In the genomic region with DNA sequence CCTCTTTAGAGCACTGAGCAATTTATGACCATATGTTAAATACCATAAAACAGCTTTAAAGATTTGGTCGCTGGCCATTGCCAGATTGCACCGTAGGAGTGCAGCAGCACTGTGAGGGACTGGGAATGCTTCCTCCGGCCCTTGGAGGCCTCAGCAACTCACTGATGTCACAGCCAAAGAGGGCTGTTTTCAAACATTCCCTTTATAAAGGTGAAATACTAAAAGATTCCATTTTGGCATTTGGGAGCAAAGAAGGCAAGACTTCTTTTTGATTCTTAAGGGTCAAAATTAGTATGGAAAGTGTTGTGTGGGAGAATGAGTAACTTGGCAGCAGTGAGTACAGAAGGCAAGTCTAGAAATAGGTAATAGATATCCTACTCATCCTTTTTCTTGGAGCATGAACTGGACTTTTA, we compare ENCODE assay signal across 9 cellular contexts.
DNase-seq lines count a peak whose midpoint lies in the region; ATAC-seq, FAIRE-seq and TF ChIP-seq lines count a peak whose summit lies in the region.
"Had no signal": no experiment of that assay in that cellular context is flagged by ENCODE, and none has a peak within 500 bp of the region (broad histone marks: within the 10 kb centered on the region; RNA-seq: fewer than 3 reads in every experiment).

No MANE protein-coding gene starts in this region.

- no TSS peak for BruUV-seq in HepG2 (replicated peaks; lab: Mats Ljungman, UMichigan)

- H3K4me3 ChIP-seq in astrocyte (ENCODE audit: insufficient read depth, low read depth, low read length) (no peak overlapping the region), HepG2 (replicated peaks in 1 of 3; ENCODE audit: insufficient read depth in 1 of 3, low read depth in 2 of 3, low read length in 3 of 3) (no peak overlapping the region)

- peak overlapping the region; percentile 61 for H3K4me2 ChIP-seq in astrocyte (ENCODE audit: low read length)
- H3K4me2 ChIP-seq in HepG2 (ENCODE audit: low read depth, low read length), result no peak overlapping the region

- TF ChIP-seq CTCF in astrocyte (IDR thresholded peaks at IDR 0.05; ENCODE audit: insufficient read depth, low read depth, low read length) (no peak), HepG2 (CRISPR knock-in tag; IDR thresholded peaks at IDR 0.05) (no peak)

- in situ Hi-C loops in HepG2 (cut with HindIII; ENCODE audit: extremely low pct_ligation_motif_present, low pct_unique_long_range_greater_than_20kb), result no loop called here

- H2AFZ ChIP-seq in astrocyte (ENCODE audit: low read depth, low read length), result no peak overlapping the region
- no peak overlapping the region for H2AFZ ChIP-seq in HepG2 (ENCODE audit: low read length)

- no peaks in the 10 kb centered on the region for H4K20me1 ChIP-seq in astrocyte (ENCODE audit: insufficient read depth, low read length)
- H4K20me1 ChIP-seq in HepG2 (ENCODE audit: insufficient read depth, low read length), result no peaks in the 10 kb centered on the region

- peak; percentile 44 to 45 for ATAC-seq in activated T-cell treated with anti-CD3 and anti-CD28 coated beads, Interleukin-2, amount 50 U/mL, for 72 hours (replicated peaks in 1 of 2)
- ATAC-seq in HepG2, result peak; percentile 65; the same call in 2 of the 3 replicates
- ATAC-seq in GM18870 (IDR thresholded peaks at IDR 0.05; ENCODE audit: unreplicated experiment), result no peak
- ATAC-seq in esophagus mucosa, result no peak
- no peak for ATAC-seq in HG02763 (IDR thresholded peaks at IDR 0.05; ENCODE audit: unreplicated experiment)

- H3K27me3 ChIP-seq in astrocyte (ENCODE audit: insufficient read depth, low read length) (no peaks in the 10 kb centered on the region), HepG2 (ENCODE audit: control insufficient read depth in 1 of 2, insufficient read depth in 2 of 2, low read length in 2 of 2) (no peaks in the 10 kb centered on the region)

- peak overlapping the region; percentile 21 to 39 for H3K4me3 Mint-ChIP-seq in activated T-cell treated with anti-CD3 and anti-CD28 coated beads, Interleukin-2, amount 50 U/mL, for 72 hours
- no peak overlapping the region for H3K4me3 Mint-ChIP-seq in astrocyte (ENCODE audit: unreplicated experiment)

- CTCF ChIA-PET in HepG2 (lab: Yijun Ruan, JAX; ENCODE audit: low intra/inter-chr PET ratio, low total read pairs), result interaction anchor here (1.2 kb wide), 1 partner anchor 442 kb away, joined by 3 read pairs; no protein-coding TSS in a partner anchor

- H3K27me3 Mint-ChIP-seq in activated T-cell treated with anti-CD3 and anti-CD28 coated beads, Interleukin-2, amount 50 U/mL, for 72 hours (ENCODE audit: low read depth), result no peaks in the 10 kb centered on the region
- H3K27me3 Mint-ChIP-seq in astrocyte (ENCODE audit: low read depth, unreplicated experiment), result no peaks in the 10 kb centered on the region

- no peak for TF ChIP-seq RAD21 in HepG2 (CRISPR knock-in tag; IDR thresholded peaks at IDR 0.05)

- 60% methylated on average over 3 of the region's 3 CpGs for WGBS in HepG2 (ENCODE audit: low lambda C conversion rate)

- H3K9ac ChIP-seq in astrocyte (ENCODE audit: low read length) (peak overlapping the region; percentile 56), HepG2 (ENCODE audit: insufficient read depth, low read depth, low read length) (no peak overlapping the region)

- POLR2A ChIA-PET in HepG2 (lab: Yijun Ruan, JAX), result no interaction called here

- H3K36me3 ChIP-seq in astrocyte (ENCODE audit: insufficient read depth, low read length), result no peaks in the 10 kb centered on the region
- H3K36me3 ChIP-seq in HepG2 (replicated peaks in 1 of 2; ENCODE audit: control insufficient read depth in 1 of 2, insufficient read depth in 2 of 2, low read length in 2 of 2), result no peaks in the 10 kb centered on the region

- peak overlapping the region; percentile 98 for H3K27ac Mint-ChIP-seq in activated T-cell treated with anti-CD3 and anti-CD28 coated beads, Interleukin-2, amount 50 U/mL, for 72 hours
- H3K27ac Mint-ChIP-seq in astrocyte (ENCODE audit: unreplicated experiment), result peak overlapping the region; percentile 96

- H3K27ac ChIP-seq in astrocyte (ENCODE audit: low read depth, low read length) (peak overlapping the region; percentile 84), HepG2 (ENCODE audit: extremely low read length, insufficient read depth, low read length) (no peak overlapping the region)
- H3K27ac ChIP-seq: C4-2B had no signal

- DNase-seq in activated T-cell treated with anti-CD3 and anti-CD28 coated beads, Interleukin-2, amount 50 U/mL, for 72 hours, result no peak
- no peak for DNase-seq in activated T-cell treated with anti-CD3 and anti-CD28 coated beads, Interleukin-2, amount 50 U/mL, for 1 hour
- DNase-seq in astrocyte (ENCODE audit: low read depth) (peak; percentile 66), HepG2 (ENCODE audit: low spot score) (no peak), urothelium cell line (ENCODE audit: low spot score) (peak; percentile 30)

- FAIRE-seq in astrocyte (lab: Jason Lieb, UNC) (peak; percentile 84), HepG2 (lab: Jason Lieb, UNC) (no peak), urothelium cell line (lab: Jason Lieb, UNC) (no peak)

- H3K9me3 ChIP-seq in astrocyte (ENCODE audit: insufficient read depth, low read depth, low read length), result no peaks in the 10 kb centered on the region
- H3K9me3 ChIP-seq in HepG2 (ENCODE audit: low read length), result no peaks in the 10 kb centered on the region

- TF ChIP-seq EP300 in HepG2 (IDR thresholded peaks at IDR 0.05; ENCODE audit: low read depth in 2 of 2, low read length in 2 of 2), result no peak
- no peak for TF ChIP-seq EP300 in HepG2 (CRISPR knock-in tag; IDR thresholded peaks at IDR 0.05; ENCODE audit: borderline replicate concordance)

- no peak for TF ChIP-seq POLR2A in HepG2 (IDR thresholded peaks at IDR 0.05; ENCODE audit: insufficient read depth in 1 of 2, low read depth in 2 of 2, low read length in 2 of 2)

- peaks cover 30% of the 10 kb centered on the region for H3K4me1 ChIP-seq in astrocyte (ENCODE audit: insufficient read depth, low read length)
- H3K4me1 ChIP-seq in HepG2 (ENCODE audit: insufficient read depth, low read length), result peaks cover 45% of the 10 kb centered on the region

- H3K79me2 ChIP-seq in astrocyte (ENCODE audit: insufficient read depth, low read length) (peaks cover 6% of the 10 kb centered on the region), HepG2 (ENCODE audit: insufficient read depth, low read length) (no peaks in the 10 kb centered on the region)

- intact Hi-C loops in HepG2 (cut with micrococcal nuclease; ENCODE audit: unreplicated experiment), result no loop called here

- H3K4me1 Mint-ChIP-seq in activated T-cell treated with anti-CD3 and anti-CD28 coated beads, Interleukin-2, amount 50 U/mL, for 72 hours (ENCODE audit: low read depth), result peaks cover 75% of the 10 kb centered on the region
- H3K4me1 Mint-ChIP-seq in astrocyte (ENCODE audit: low read depth, unreplicated experiment), result peaks cover 49% of the 10 kb centered on the region

- H3K9me3 Mint-ChIP-seq in activated T-cell treated with anti-CD3 and anti-CD28 coated beads, Interleukin-2, amount 50 U/mL, for 72 hours, result peaks cover 0 to 5% of the 10 kb centered on the region in 2 donors
- H3K9me3 Mint-ChIP-seq in astrocyte (ENCODE audit: unreplicated experiment), result no peaks in the 10 kb centered on the region

- peaks cover 2 to 22% of the 10 kb centered on the region in 2 donors for H3K36me3 Mint-ChIP-seq in activated T-cell treated with anti-CD3 and anti-CD28 coated beads, Interleukin-2, amount 50 U/mL, for 72 hours (ENCODE audit: insufficient read depth in 2 of 2)
- peaks cover 4% of the 10 kb centered on the region for H3K36me3 Mint-ChIP-seq in astrocyte (ENCODE audit: low read depth, unreplicated experiment)

TF ChIP-seq in HepG2, 621 proteins besides CTCF, POLR2A, EP300 and RAD21 (continues in another document):
- TF ChIP-seq, protein P1, sequence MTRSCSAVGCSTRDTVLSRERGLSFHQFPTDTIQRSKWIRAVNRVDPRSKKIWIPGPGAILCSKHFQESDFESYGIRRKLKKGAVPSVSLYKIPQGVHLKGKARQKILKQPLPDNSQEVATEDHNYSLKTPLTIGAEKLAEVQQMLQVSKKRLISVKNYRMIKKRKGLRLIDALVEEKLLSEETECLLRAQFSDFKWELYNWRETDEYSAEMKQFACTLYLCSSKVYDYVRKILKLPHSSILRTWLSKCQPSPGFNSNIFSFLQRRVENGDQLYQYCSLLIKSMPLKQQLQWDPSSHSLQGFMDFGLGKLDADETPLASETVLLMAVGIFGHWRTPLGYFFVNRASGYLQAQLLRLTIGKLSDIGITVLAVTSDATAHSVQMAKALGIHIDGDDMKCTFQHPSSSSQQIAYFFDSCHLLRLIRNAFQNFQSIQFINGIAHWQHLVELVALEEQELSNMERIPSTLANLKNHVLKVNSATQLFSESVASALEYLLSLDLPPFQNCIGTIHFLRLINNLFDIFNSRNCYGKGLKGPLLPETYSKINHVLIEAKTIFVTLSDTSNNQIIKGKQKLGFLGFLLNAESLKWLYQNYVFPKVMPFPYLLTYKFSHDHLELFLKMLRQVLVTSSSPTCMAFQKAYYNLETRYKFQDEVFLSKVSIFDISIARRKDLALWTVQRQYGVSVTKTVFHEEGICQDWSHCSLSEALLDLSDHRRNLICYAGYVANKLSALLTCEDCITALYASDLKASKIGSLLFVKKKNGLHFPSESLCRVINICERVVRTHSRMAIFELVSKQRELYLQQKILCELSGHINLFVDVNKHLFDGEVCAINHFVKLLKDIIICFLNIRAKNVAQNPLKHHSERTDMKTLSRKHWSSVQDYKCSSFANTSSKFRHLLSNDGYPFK (CRISPR knock-in tag; IDR thresholded peaks at IDR 0.05; ENCODE audit: borderline replicate concordance), result no peak
- TF ChIP-seq ATM (IDR thresholded peaks at IDR 0.05; ENCODE audit: borderline replicate concordance) (no peak), ZNF709 (CRISPR knock-in tag; IDR thresholded peaks at IDR 0.05) (no peak)
- TF ChIP-seq, protein P2, sequence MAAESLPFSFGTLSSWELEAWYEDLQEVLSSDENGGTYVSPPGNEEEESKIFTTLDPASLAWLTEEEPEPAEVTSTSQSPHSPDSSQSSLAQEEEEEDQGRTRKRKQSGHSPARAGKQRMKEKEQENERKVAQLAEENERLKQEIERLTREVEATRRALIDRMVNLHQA (CRISPR knock-in tag; IDR thresholded peaks at IDR 0.05), result no peak

Comparison
In these comparisons a context has a peak if more than half of its experiments do, and no peak if none do; other contexts are left out.
1. ATAC-seq: peak in activated T-cell treated with anti-CD3 and anti-CD28 coated beads, Interleukin-2, amount 50 U/mL, for 72 hours (2 of 2) and HepG2 (single experiment); none in GM18870 (single experiment), esophagus mucosa (single experiment) and HG02763 (single experiment).
2. DNase-seq: peak in astrocyte (single experiment) and urothelium cell line (single experiment); none in activated T-cell treated with anti-CD3 and anti-CD28 coated beads, Interleukin-2, amount 50 U/mL, for 72 hours (0 of 2), activated T-cell treated with anti-CD3 and anti-CD28 coated beads, Interleukin-2, amount 50 U/mL, for 1 hour (single experiment) and HepG2 (single experiment).